In the genomic region with DNA sequence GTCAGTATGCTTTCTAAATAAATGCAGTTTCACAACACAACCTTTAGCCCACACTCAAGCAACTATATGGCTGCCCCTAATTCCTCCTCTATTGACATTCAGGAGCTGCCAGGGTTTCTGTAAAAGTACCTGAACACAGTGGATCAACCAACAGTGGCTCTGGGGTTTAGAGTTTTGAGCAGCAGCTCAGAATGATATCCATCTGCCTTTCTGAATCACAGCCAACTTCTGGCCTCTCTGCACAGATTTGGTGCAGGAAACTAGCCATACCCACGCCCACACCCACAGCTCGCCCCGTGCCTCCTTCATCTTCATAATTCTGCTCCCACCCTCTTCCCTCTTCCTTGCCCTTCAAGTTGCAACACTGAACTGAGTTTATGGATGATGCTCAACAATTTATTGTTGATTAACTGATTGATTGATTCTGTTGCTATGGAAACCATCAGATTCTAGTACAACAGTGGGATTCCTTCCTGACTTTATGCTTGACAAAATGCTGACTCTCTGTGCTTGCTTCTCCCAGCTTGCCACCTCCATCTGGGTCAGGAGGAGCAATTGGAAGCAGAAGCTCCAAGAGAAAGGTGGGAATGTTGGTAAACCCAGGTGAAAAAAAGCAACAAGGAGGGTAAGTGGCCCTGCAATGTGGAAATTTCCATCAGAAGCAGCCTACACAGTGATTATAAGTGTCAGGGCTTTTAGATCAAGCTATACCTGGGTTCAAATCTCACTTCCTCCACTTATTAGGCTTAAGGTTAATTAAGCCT, we compare ENCODE assay signal across 1 cellular context.
TF ChIP-seq lines count a peak whose summit lies in the region.

No MANE protein-coding gene starts in this region.

TF ChIP-seq in K562, 482 proteins besides CTCF, POLR2A, EP300 and RAD21 (continued from another document):
- TF ChIP-seq ZNF707 (CRISPR knock-in tag; conservative IDR thresholded peaks at IDR 0.05) (no peak), ID3 (CRISPR knock-in tag; IDR thresholded peaks at IDR 0.05) (no peak), ID3 (tag; IDR thresholded peaks at IDR 0.05) (no peak), AFF4 (CRISPR knock-in tag; IDR thresholded peaks at IDR 0.05) (no peak), RFX1 (IDR thresholded peaks at IDR 0.05) (peak; percentile 78), ZSCAN32 (CRISPR knock-in tag; IDR thresholded peaks at IDR 0.05) (no peak), U2AF1 (optimal IDR thresholded peaks at IDR 0.05; ENCODE audit: low read depth, low read length) (no peak), ZNF274 (IDR thresholded peaks at IDR 0.05; ENCODE audit: borderline replicate concordance, low read depth, low read length) (no peak), KDM1A (IDR thresholded peaks at IDR 0.05) (peak; percentile 62 to 65; a peak in 3 of 4 replicates), TCFL5 (CRISPR knock-in tag; conservative IDR thresholded peaks at IDR 0.05) (no peak)
- TF ChIP-seq, protein P1, sequence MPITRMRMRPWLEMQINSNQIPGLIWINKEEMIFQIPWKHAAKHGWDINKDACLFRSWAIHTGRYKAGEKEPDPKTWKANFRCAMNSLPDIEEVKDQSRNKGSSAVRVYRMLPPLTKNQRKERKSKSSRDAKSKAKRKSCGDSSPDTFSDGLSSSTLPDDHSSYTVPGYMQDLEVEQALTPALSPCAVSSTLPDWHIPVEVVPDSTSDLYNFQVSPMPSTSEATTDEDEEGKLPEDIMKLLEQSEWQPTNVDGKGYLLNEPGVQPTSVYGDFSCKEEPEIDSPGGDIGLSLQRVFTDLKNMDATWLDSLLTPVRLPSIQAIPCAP (CRISPR knock-in tag; IDR thresholded peaks at IDR 0.05; ENCODE audit: borderline replicate concordance) = no peak
